In the genomic region with DNA sequence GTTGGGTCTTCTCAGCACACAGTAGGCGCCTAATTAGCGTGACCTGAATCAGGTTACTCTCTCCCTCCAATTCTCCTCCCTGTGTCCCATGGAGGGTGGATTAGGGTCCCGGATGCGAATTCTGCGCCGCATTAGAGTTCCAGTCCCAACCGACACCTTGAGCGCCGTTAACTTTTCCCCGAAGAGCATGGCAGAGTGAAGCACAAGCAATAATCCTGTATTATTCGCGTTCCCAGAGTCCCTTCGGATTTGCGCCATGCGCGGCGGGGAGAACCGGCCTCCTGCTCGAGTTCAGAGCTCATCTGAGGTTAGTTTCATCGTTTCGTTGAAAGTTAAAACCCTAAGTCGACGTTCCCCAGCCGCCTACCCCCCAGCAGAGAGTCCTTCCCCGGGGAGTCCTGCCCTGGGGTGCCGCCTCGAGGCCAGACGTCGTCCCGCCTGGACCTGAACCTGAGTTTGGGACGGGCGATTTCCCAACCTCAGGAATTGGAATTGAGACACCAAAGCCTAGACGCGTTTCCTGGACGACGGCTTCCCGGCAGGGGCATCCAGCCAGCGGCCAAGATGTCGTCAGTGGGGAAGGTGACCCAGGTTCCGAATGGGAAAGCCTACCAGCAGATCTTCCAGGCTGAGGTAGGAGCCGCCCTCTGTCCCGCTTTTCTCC, we compare ENCODE assay signal across 9 cellular contexts. TPM values are rescaled to one million over a fixed set of nuclear protein-coding genes. Genes with fewer than 3 reads are reported as not detected.
DNase-seq lines count a peak whose midpoint lies in the region; ATAC-seq and TF ChIP-seq lines count a peak whose summit lies in the region.
"Had no signal": no experiment of that assay in that cellular context is flagged by ENCODE, and none has a peak within 500 bp of the region (broad histone marks: within the 10 kb centered on the region; RNA-seq: fewer than 3 reads in every experiment).

TSS of gene CCDC180 (plus strand) at position 160 of the 664 bp plus-strand sequence. CDS start at position 565, 405 bp downstream.

- no peaks in the 10 kb centered on the region for H3K9me3 ChIP-seq in breast epithelium
- no peaks in the 10 kb centered on the region for H3K9me3 ChIP-seq in naive thymus-derived CD4-positive, alpha-beta T cell (ENCODE audit: control insufficient read depth in 2 of 3, low read length in 3 of 3)

- TF ChIP-seq CTCF in breast epithelium (IDR thresholded peaks at IDR 0.05) (no peak), MCF 10A (IDR thresholded peaks at IDR 0.05; ENCODE audit: unreplicated experiment) (no peak), foreskin fibroblast (IDR thresholded peaks at IDR 0.05; ENCODE audit: low read depth, low read length) (no peak), chondrocyte (IDR thresholded peaks at IDR 0.05) (no peak), GM20000 (IDR thresholded peaks at IDR 0.05; ENCODE audit: extremely low read depth, missing control alignments) (no peak)

- no peaks in the 10 kb centered on the region for H3K4me1 ChIP-seq in breast epithelium
- H3K4me1 ChIP-seq in naive thymus-derived CD4-positive, alpha-beta T cell (ENCODE audit: control insufficient read depth in 2 of 2, insufficient read depth in 2 of 2, low read length in 2 of 2) = no peaks in the 10 kb centered on the region

- H3K4me1 Mint-ChIP-seq in MCF 10A (ENCODE audit: insufficient read depth, unreplicated experiment) = no peaks in the 10 kb centered on the region
- no peaks in the 10 kb centered on the region for H3K4me1 Mint-ChIP-seq in naive thymus-derived CD4-positive, alpha-beta T cell
- H3K4me1 Mint-ChIP-seq in chondrocyte (ENCODE audit: low read depth) = peaks cover 10% of the 10 kb centered on the region

- H3K27me3 ChIP-seq in breast epithelium = no peaks in the 10 kb centered on the region
- no peaks in the 10 kb centered on the region for H3K27me3 ChIP-seq in naive thymus-derived CD4-positive, alpha-beta T cell (ENCODE audit: control insufficient read depth in 2 of 2, insufficient read depth in 2 of 2, low read length in 2 of 2)

- H3K9me3 Mint-ChIP-seq in MCF 10A (ENCODE audit: unreplicated experiment) = no peaks in the 10 kb centered on the region
- H3K9me3 Mint-ChIP-seq in naive thymus-derived CD4-positive, alpha-beta T cell = peaks cover 0 to 19% (median 11%) of the 10 kb centered on the region in 11 donors
- H3K9me3 Mint-ChIP-seq in chondrocyte (ENCODE audit: low read depth) = peaks cover 13% of the 10 kb centered on the region

- H3K27ac Mint-ChIP-seq in MCF 10A (ENCODE audit: low read depth, unreplicated experiment) (no peak within 1 kb of the TSS), chondrocyte (ENCODE audit: unreplicated experiment) (no peak within 1 kb of the TSS)
- no peak within 1 kb of the TSS for H3K27ac Mint-ChIP-seq in naive thymus-derived CD4-positive, alpha-beta T cell

- H3K4me3 Mint-ChIP-seq in MCF 10A (ENCODE audit: unreplicated experiment) (no peak within 1 kb of the TSS), chondrocyte (ENCODE audit: unreplicated experiment) (no peak within 1 kb of the TSS)
- H3K4me3 Mint-ChIP-seq in naive thymus-derived CD4-positive, alpha-beta T cell = no peak within 1 kb of the TSS

- CTCF ChIA-PET in MCF 10A (lab: Yijun Ruan, JAX) = no interaction called here
- CTCF ChIA-PET in naive thymus-derived CD4-positive, alpha-beta T cell (lab: Charles Lee) = no interaction called here

- BruUV-seq in MCF 10A (replicated peaks; lab: Mats Ljungman, UMichigan) = no TSS peak

- ATAC-seq in naive thymus-derived CD4-positive, alpha-beta T cell = no peak

- peak within 1 kb of the TSS; percentile 26 to 54 for H3K27ac ChIP-seq in breast epithelium
- no peak within 1 kb of the TSS for H3K27ac ChIP-seq in naive thymus-derived CD4-positive, alpha-beta T cell (ENCODE audit: low read depth, low read length)

- H3K4me3 ChIP-seq in breast epithelium (peak within 1 kb of the TSS; percentile 3 to 58 (median 40)), foreskin fibroblast (ENCODE audit: low read depth in 1 of 2, low read length in 2 of 2) (peak within 1 kb of the TSS; percentile 36 to 41)
- no peak within 1 kb of the TSS for H3K4me3 ChIP-seq in naive thymus-derived CD4-positive, alpha-beta T cell (ENCODE audit: low read length)

- H3K36me3 Mint-ChIP-seq in MCF 10A (ENCODE audit: insufficient read depth, unreplicated experiment) = no peaks in the 10 kb centered on the region
- peaks cover 0 to 23% (median 9%) of the 10 kb centered on the region in 5 donors for H3K36me3 Mint-ChIP-seq in naive thymus-derived CD4-positive, alpha-beta T cell
- peaks cover 2% of the 10 kb centered on the region for H3K36me3 Mint-ChIP-seq in chondrocyte (ENCODE audit: low read depth)

- no peak for TF ChIP-seq POLR2A in breast epithelium (IDR thresholded peaks at IDR 0.05)

- no peaks in the 10 kb centered on the region for H3K36me3 ChIP-seq in breast epithelium
- peaks cover 0 to 21% (median 0%) of the 10 kb centered on the region in 3 experiments for H3K36me3 ChIP-seq in naive thymus-derived CD4-positive, alpha-beta T cell (ENCODE audit: control insufficient read depth in 2 of 3, insufficient read depth in 3 of 3, low read length in 3 of 3)

- POLR2A ChIA-PET in MCF 10A (lab: Yijun Ruan, JAX) = no interaction called here
- POLR2A ChIA-PET in naive thymus-derived CD4-positive, alpha-beta T cell (lab: Charles Lee) = no interaction called here

- no peaks in the 10 kb centered on the region for H3K27me3 Mint-ChIP-seq in MCF 10A (ENCODE audit: insufficient read depth, unreplicated experiment)
- H3K27me3 Mint-ChIP-seq in naive thymus-derived CD4-positive, alpha-beta T cell = peaks cover 0 to 8% (median 0%) of the 10 kb centered on the region in 5 donors
- H3K27me3 Mint-ChIP-seq in chondrocyte (ENCODE audit: low read depth) = no peaks in the 10 kb centered on the region

- DNase-seq in breast epithelium (ENCODE audit: low spot score in 2 of 2) (peak in 1 of 2 donors; percentile 46), MCF 10A (ENCODE audit: unreplicated experiment) (no peak), foreskin fibroblast (peak in 1 of 2 donors; percentile 57), ureter (ENCODE audit: low spot score) (peak; percentile 62), chondrocyte (ENCODE audit: low spot score) (no peak), GM20000 (ENCODE audit: low spot score) (no peak), NCI-H2171 treated with DMSO at 0.1 percent for 48 hours (lab: John Stamatoyannopoulos, UW) (no peak)
- DNase-seq in naive thymus-derived CD4-positive, alpha-beta T cell = no peak
- DNase-seq: NCI-H1105 treated with DMSO at 0.1 percent for 48 hours had no signal

- intact Hi-C loops in breast epithelium (cut with DNase I; ENCODE audit: low total_unique reads) = no loop called here
- intact Hi-C loops in MCF 10A (cut with micrococcal nuclease) = no loop called here
- intact Hi-C loops in naive thymus-derived CD4-positive, alpha-beta T cell (cut with micrococcal nuclease) = no loop called here

RNA-seq across cellular contexts. Expression of gene CCDC180, which starts in this region (rescaled TPM):
- total RNA-seq in breast epithelium = 10 to 100 TPM in 1 of 3 donors, 1 to 10 TPM in 2; 5.4 to 10.6 (median 8.2) TPM
- total RNA-seq in MCF 10A (2022) = 5.1 and 6.3 TPM in 2 replicates
- total RNA-seq in naive thymus-derived CD4-positive, alpha-beta T cell = 10 to 100 TPM in 4 of 5 experiments, 1 to 10 TPM in 1; 4.7 to 18.1 (median 15.1) TPM
- polyA plus RNA-seq in naive thymus-derived CD4-positive, alpha-beta T cell = 1 to 10 TPM in 1 of 2 donors, under 1 TPM in 1; 0.76 to 1.1 TPM
- 7.5 TPM for total RNA-seq in ureter
- total RNA-seq in chondrocyte = 5.1 to 8.5 TPM (median 5.4 TPM) in 3 replicates
